1 cellular context compared by ENCODE assay signal in the genomic region with DNA sequence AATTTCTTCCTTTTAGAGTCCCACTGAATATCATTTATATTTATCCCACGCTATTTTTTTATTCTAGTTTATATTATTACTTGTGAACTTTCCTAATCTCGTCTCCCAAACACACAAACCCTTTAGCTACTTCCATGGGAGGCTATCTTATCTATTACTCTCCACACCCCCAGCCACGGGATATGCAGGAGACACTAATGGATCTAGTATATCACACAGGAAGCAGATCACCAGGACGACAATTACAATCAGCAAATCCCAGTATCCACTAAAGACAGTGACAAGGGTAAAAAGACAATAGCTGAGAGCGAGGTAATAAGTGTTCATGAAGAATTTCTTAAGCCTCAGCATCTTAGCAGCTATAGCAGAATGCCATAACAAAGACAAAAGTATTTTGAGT.
TF ChIP-seq lines count a peak whose summit lies in the region.

No MANE protein-coding gene starts in this region.

TF ChIP-seq in K562, 482 proteins besides CTCF, POLR2A, EP300 and RAD21 (continued from another document and continues in another):
- TF ChIP-seq, protein P1, sequence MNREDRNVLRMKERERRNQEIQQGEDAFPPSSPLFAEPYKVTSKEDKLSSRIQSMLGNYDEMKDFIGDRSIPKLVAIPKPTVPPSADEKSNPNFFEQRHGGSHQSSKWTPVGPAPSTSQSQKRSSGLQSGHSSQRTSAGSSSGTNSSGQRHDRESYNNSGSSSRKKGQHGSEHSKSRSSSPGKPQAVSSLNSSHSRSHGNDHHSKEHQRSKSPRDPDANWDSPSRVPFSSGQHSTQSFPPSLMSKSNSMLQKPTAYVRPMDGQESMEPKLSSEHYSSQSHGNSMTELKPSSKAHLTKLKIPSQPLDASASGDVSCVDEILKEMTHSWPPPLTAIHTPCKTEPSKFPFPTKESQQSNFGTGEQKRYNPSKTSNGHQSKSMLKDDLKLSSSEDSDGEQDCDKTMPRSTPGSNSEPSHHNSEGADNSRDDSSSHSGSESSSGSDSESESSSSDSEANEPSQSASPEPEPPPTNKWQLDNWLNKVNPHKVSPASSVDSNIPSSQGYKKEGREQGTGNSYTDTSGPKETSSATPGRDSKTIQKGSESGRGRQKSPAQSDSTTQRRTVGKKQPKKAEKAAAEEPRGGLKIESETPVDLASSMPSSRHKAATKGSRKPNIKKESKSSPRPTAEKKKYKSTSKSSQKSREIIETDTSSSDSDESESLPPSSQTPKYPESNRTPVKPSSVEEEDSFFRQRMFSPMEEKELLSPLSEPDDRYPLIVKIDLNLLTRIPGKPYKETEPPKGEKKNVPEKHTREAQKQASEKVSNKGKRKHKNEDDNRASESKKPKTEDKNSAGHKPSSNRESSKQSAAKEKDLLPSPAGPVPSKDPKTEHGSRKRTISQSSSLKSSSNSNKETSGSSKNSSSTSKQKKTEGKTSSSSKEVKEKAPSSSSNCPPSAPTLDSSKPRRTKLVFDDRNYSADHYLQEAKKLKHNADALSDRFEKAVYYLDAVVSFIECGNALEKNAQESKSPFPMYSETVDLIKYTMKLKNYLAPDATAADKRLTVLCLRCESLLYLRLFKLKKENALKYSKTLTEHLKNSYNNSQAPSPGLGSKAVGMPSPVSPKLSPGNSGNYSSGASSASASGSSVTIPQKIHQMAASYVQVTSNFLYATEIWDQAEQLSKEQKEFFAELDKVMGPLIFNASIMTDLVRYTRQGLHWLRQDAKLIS (CRISPR knock-in tag; IDR thresholded peaks at IDR 0.05) = no peak
- TF ChIP-seq ZNF699 (CRISPR knock-in tag; IDR thresholded peaks at IDR 0.05; ENCODE audit: insufficient replicate concordance) (no peak), DIDO1 (tag; IDR thresholded peaks at IDR 0.05; ENCODE audit: low read depth) (no peak), THRAP3 (IDR thresholded peaks at IDR 0.05; ENCODE audit: borderline replicate concordance) (no peak), ZNF766 (CRISPR knock-in tag; conservative IDR thresholded peaks at IDR 0.05) (no peak), ZNF12 (CRISPR knock-in tag; IDR thresholded peaks at IDR 0.05) (no peak), RBBP5 (IDR thresholded peaks at IDR 0.05; ENCODE audit: borderline replicate concordance, insufficient read depth, low read length, poor library complexity, severe bottlenecking) (no peak), TRIM24 (IDR thresholded peaks at IDR 0.05) (peak; percentile 90 to 93), SETDB1 (IDR thresholded peaks at IDR 0.05; ENCODE audit: low read length) (no peak), ZNF76 (CRISPR knock-in tag; IDR thresholded peaks at IDR 0.05; ENCODE audit: borderline replicate concordance) (no peak), SMAD2 (IDR thresholded peaks at IDR 0.05; ENCODE audit: low read depth, low read length) (no peak), ETV5 (CRISPR knock-in tag; IDR thresholded peaks at IDR 0.05; ENCODE audit: low read depth) (peak; percentile 63; the same call in 1 of the 2 replicates), CHD4 (IDR thresholded peaks at IDR 0.05; ENCODE audit: insufficient read depth, insufficient replicate concordance, low read depth, low read length, poor library complexity, severe bottlenecking) (no peak), ZNF79 (CRISPR knock-in tag; IDR thresholded peaks at IDR 0.05; ENCODE audit: low read depth) (no peak), ARHGAP35 (IDR thresholded peaks at IDR 0.05; ENCODE audit: partially characterized antibody) (no peak), POLR2G (IDR thresholded peaks at IDR 0.05; ENCODE audit: low read depth, low read length) (no peak), MAFK (IDR thresholded peaks at IDR 0.05; ENCODE audit: low read length) (no peak), ZFP36 (IDR thresholded peaks at IDR 0.05; ENCODE audit: low read depth, low read length, partially characterized antibody) (no peak), BCOR (IDR thresholded peaks at IDR 0.05) (no peak), RAD51 (IDR thresholded peaks at IDR 0.05; ENCODE audit: borderline replicate concordance, low read depth) (no peak), TRIM28 (IDR thresholded peaks at IDR 0.05) (no peak), GATA2 (CRISPR knock-in tag; IDR thresholded peaks at IDR 0.05) (0 out of 2 replicates have a peak, but pooled peaks have one; percentile 19), HDAC6 (IDR thresholded peaks at IDR 0.05; ENCODE audit: low read depth, low read length) (no peak), RBFOX2 (IDR thresholded peaks at IDR 0.05; ENCODE audit: low read depth, low read length) (no peak), NCOA6 (IDR thresholded peaks at IDR 0.05) (no peak), ATF1 (CRISPR knock-in tag; IDR thresholded peaks at IDR 0.05) (no peak), ATF1 (tag; IDR thresholded peaks at IDR 0.05) (no peak), PHF8 (IDR thresholded peaks at IDR 0.05; ENCODE audit: borderline replicate concordance, low read length) (no peak)
- TF ChIP-seq, protein P2, sequence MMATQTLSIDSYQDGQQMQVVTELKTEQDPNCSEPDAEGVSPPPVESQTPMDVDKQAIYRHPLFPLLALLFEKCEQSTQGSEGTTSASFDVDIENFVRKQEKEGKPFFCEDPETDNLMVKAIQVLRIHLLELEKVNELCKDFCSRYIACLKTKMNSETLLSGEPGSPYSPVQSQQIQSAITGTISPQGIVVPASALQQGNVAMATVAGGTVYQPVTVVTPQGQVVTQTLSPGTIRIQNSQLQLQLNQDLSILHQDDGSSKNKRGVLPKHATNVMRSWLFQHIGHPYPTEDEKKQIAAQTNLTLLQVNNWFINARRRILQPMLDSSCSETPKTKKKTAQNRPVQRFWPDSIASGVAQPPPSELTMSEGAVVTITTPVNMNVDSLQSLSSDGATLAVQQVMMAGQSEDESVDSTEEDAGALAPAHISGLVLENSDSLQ (IDR thresholded peaks at IDR 0.05) = no peak
- TF ChIP-seq, protein P3, sequence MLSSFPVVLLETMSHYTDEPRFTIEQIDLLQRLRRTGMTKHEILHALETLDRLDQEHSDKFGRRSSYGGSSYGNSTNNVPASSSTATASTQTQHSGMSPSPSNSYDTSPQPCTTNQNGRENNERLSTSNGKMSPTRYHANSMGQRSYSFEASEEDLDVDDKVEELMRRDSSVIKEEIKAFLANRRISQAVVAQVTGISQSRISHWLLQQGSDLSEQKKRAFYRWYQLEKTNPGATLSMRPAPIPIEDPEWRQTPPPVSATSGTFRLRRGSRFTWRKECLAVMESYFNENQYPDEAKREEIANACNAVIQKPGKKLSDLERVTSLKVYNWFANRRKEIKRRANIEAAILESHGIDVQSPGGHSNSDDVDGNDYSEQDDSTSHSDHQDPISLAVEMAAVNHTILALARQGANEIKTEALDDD (IDR thresholded peaks at IDR 0.05) = no peak
- TF ChIP-seq, protein P4, sequence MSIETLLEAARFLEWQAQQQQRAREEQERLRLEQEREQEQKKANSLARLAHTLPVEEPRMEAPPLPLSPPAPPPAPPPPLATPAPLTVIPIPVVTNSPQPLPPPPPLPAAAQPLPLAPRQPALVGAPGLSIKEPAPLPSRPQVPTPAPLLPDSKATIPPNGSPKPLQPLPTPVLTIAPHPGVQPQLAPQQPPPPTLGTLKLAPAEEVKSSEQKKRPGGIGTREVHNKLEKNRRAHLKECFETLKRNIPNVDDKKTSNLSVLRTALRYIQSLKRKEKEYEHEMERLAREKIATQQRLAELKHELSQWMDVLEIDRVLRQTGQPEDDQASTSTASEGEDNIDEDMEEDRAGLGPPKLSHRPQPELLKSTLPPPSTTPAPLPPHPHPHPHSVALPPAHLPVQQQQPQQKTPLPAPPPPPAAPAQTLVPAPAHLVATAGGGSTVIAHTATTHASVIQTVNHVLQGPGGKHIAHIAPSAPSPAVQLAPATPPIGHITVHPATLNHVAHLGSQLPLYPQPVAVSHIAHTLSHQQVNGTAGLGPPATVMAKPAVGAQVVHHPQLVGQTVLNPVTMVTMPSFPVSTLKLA (conservative IDR thresholded peaks at IDR 0.05) = 0 out of 4 replicates have a peak, but pooled peaks of 1 of the 2 experiments have one; percentile 27
- TF ChIP-seq, protein P5, sequence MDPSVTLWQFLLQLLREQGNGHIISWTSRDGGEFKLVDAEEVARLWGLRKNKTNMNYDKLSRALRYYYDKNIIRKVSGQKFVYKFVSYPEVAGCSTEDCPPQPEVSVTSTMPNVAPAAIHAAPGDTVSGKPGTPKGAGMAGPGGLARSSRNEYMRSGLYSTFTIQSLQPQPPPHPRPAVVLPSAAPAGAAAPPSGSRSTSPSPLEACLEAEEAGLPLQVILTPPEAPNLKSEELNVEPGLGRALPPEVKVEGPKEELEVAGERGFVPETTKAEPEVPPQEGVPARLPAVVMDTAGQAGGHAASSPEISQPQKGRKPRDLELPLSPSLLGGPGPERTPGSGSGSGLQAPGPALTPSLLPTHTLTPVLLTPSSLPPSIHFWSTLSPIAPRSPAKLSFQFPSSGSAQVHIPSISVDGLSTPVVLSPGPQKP (CRISPR knock-in tag; IDR thresholded peaks at IDR 0.05) = no peak
- TF ChIP-seq, protein P6, sequence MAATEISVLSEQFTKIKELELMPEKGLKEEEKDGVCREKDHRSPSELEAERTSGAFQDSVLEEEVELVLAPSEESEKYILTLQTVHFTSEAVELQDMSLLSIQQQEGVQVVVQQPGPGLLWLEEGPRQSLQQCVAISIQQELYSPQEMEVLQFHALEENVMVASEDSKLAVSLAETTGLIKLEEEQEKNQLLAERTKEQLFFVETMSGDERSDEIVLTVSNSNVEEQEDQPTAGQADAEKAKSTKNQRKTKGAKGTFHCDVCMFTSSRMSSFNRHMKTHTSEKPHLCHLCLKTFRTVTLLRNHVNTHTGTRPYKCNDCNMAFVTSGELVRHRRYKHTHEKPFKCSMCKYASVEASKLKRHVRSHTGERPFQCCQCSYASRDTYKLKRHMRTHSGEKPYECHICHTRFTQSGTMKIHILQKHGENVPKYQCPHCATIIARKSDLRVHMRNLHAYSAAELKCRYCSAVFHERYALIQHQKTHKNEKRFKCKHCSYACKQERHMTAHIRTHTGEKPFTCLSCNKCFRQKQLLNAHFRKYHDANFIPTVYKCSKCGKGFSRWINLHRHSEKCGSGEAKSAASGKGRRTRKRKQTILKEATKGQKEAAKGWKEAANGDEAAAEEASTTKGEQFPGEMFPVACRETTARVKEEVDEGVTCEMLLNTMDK (IDR thresholded peaks at IDR 0.05; ENCODE audit: borderline replicate concordance, insufficient read depth, low read depth, low read length, poor library complexity, severe bottlenecking) = no peak
- TF ChIP-seq, protein P7, sequence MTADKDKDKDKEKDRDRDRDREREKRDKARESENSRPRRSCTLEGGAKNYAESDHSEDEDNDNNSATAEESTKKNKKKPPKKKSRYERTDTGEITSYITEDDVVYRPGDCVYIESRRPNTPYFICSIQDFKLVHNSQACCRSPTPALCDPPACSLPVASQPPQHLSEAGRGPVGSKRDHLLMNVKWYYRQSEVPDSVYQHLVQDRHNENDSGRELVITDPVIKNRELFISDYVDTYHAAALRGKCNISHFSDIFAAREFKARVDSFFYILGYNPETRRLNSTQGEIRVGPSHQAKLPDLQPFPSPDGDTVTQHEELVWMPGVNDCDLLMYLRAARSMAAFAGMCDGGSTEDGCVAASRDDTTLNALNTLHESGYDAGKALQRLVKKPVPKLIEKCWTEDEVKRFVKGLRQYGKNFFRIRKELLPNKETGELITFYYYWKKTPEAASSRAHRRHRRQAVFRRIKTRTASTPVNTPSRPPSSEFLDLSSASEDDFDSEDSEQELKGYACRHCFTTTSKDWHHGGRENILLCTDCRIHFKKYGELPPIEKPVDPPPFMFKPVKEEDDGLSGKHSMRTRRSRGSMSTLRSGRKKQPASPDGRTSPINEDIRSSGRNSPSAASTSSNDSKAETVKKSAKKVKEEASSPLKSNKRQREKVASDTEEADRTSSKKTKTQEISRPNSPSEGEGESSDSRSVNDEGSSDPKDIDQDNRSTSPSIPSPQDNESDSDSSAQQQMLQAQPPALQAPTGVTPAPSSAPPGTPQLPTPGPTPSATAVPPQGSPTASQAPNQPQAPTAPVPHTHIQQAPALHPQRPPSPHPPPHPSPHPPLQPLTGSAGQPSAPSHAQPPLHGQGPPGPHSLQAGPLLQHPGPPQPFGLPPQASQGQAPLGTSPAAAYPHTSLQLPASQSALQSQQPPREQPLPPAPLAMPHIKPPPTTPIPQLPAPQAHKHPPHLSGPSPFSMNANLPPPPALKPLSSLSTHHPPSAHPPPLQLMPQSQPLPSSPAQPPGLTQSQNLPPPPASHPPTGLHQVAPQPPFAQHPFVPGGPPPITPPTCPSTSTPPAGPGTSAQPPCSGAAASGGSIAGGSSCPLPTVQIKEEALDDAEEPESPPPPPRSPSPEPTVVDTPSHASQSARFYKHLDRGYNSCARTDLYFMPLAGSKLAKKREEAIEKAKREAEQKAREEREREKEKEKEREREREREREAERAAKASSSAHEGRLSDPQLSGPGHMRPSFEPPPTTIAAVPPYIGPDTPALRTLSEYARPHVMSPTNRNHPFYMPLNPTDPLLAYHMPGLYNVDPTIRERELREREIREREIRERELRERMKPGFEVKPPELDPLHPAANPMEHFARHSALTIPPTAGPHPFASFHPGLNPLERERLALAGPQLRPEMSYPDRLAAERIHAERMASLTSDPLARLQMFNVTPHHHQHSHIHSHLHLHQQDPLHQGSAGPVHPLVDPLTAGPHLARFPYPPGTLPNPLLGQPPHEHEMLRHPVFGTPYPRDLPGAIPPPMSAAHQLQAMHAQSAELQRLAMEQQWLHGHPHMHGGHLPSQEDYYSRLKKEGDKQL (CRISPR knock-in tag; IDR thresholded peaks at IDR 0.05; ENCODE audit: borderline replicate concordance) = no peak
- TF ChIP-seq, protein P8, sequence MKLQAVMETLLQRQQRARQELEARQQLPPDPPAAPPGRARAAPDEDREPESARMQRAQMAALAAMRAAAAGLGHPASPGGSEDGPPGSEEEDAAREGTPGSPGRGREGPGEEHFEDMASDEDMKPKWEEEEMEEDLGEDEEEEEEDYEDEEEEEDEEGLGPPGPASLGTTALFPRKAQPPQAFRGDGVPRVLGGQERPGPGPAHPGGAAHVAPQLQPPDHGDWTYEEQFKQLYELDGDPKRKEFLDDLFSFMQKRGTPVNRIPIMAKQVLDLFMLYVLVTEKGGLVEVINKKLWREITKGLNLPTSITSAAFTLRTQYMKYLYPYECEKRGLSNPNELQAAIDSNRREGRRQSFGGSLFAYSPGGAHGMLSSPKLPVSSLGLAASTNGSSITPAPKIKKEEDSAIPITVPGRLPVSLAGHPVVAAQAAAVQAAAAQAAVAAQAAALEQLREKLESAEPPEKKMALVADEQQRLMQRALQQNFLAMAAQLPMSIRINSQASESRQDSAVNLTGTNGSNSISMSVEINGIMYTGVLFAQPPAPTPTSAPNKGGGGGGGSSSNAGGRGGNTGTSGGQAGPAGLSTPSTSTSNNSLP (IDR thresholded peaks at IDR 0.05; ENCODE audit: borderline replicate concordance, low read depth, low read length) = peak; percentile 84
- TF ChIP-seq, protein P9, sequence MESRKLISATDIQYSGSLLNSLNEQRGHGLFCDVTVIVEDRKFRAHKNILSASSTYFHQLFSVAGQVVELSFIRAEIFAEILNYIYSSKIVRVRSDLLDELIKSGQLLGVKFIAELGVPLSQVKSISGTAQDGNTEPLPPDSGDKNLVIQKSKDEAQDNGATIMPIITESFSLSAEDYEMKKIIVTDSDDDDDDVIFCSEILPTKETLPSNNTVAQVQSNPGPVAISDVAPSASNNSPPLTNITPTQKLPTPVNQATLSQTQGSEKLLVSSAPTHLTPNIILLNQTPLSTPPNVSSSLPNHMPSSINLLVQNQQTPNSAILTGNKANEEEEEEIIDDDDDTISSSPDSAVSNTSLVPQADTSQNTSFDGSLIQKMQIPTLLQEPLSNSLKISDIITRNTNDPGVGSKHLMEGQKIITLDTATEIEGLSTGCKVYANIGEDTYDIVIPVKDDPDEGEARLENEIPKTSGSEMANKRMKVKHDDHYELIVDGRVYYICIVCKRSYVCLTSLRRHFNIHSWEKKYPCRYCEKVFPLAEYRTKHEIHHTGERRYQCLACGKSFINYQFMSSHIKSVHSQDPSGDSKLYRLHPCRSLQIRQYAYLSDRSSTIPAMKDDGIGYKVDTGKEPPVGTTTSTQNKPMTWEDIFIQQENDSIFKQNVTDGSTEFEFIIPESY (CRISPR knock-in tag; IDR thresholded peaks at IDR 0.05) = no peak
